In genomic region chr1:180230791-180231505, GRCh38 we compare ENCODE assay signal across 8 cellular contexts. TPM values are rescaled to one million over a fixed set of nuclear protein-coding genes. Genes with fewer than 3 reads are reported as not detected.
DNase-seq lines count a peak whose midpoint lies in the region; ATAC-seq and TF ChIP-seq lines count a peak whose summit lies in the region.

No MANE protein-coding gene starts in this region.

- H3K9me2 ChIP-seq in HCT116 (ENCODE audit: insufficient read depth), result no peaks in the 10 kb centered on the region

- TF ChIP-seq CTCF in HCT116 (IDR thresholded peaks at IDR 0.05 in 2 of 3, conservative IDR thresholded peaks at IDR 0.05 in 1 of 3; ENCODE audit: borderline replicate concordance in 1 of 3, insufficient read depth in 1 of 3, low read depth in 2 of 3, low read length in 2 of 3), result no peak

- ATAC-seq in HCT116, result peak; percentile 51

- H3K27me3 Mint-ChIP-seq in activated CD4-positive, alpha-beta memory T cell treated with anti-CD3 and anti-CD28 coated beads for 36 hours, result peaks cover 73% of the 10 kb centered on the region

- TF ChIP-seq RAD21 in HCT116 (IDR thresholded peaks at IDR 0.05; ENCODE audit: low read depth), result no peak

- H3K36me3 ChIP-seq in HCT116 (ENCODE audit: control insufficient read depth in 1 of 2, insufficient read depth in 2 of 2, low read length in 2 of 2), result no peaks in the 10 kb centered on the region

- peak overlapping the region; percentile 46 for H3K9ac ChIP-seq in HCT116 (ENCODE audit: low read length)

- CTCF ChIA-PET in HCT116 (lab: Charles Lee), result interaction anchor here (0.7 to 1.3 kb wide), 5 partner anchors 9 to 416 kb away, joined by 3 to 8 read pairs (median 4); no protein-coding TSS in a partner anchor
- CTCF ChIA-PET in activated CD4-positive, alpha-beta memory T cell treated with anti-CD3 and anti-CD28 coated beads for 36 hours (lab: Charles Lee), result interaction anchor here (1.1 to 2.4 kb wide), 3 partner anchors 8 to 43 kb away, joined by 3 to 8 read pairs (median 6); no protein-coding TSS in a partner anchor

- H3K4me3 Mint-ChIP-seq in activated CD4-positive, alpha-beta memory T cell treated with anti-CD3 and anti-CD28 coated beads for 36 hours, result peak overlapping the region; percentile 57

- RAD21 ChIA-PET in HCT116 (lab: Charles Lee; ENCODE audit: low non-redundant PET in 1 of 2, low total read pairs in 2 of 2, uncharacterized antibody in 2 of 2, unreplicated experiment in 2 of 2), result no interaction called here

- no TSS peak for BruUV-seq in HCT116 (replicated peaks; lab: Mats Ljungman, UMichigan)

- no peaks in the 10 kb centered on the region for H3K9me3 ChIP-seq in HCT116 (ENCODE audit: control insufficient read depth in 1 of 2, insufficient read depth in 1 of 2, low read depth in 1 of 2, low read length in 2 of 2)

- H3K4me3 ChIP-seq in HCT116 (replicated peaks in 1 of 2; ENCODE audit: low read depth in 1 of 2, low read length in 2 of 2), result peak overlapping the region; percentile 45 to 71

- no peak for TF ChIP-seq POLR2A in HCT116 (IDR thresholded peaks at IDR 0.05; ENCODE audit: borderline replicate concordance, extremely low read depth, insufficient read depth, insufficient read length)

- no peaks in the 10 kb centered on the region for H3K79me2 ChIP-seq in HCT116 (ENCODE audit: insufficient read depth, low read length)

- H3K27ac ChIP-seq in HCT116 (ENCODE audit: low read depth, low read length), result no peak overlapping the region

- H3K4me1 Mint-ChIP-seq in activated CD4-positive, alpha-beta memory T cell treated with anti-CD3 and anti-CD28 coated beads for 36 hours (ENCODE audit: low read depth), result peaks cover 27% of the 10 kb centered on the region

- H3K9me3 Mint-ChIP-seq in activated CD4-positive, alpha-beta memory T cell treated with anti-CD3 and anti-CD28 coated beads for 36 hours, result no peaks in the 10 kb centered on the region

- intact Hi-C loops in HCT116 (cut with micrococcal nuclease), result no loop called here
- intact Hi-C loops in activated CD4-positive, alpha-beta memory T cell treated with anti-CD3 and anti-CD28 coated beads for 36 hours (cut with micrococcal nuclease), result no loop called here
- intact Hi-C loops in posterior vena cava (cut with DNase I), result no loop called here

- no peaks in the 10 kb centered on the region for H4K20me1 ChIP-seq in HCT116 (ENCODE audit: insufficient read depth)

- DNase-seq in AG20443 (ENCODE audit: low spot score) (peak; percentile 74), HCT116 (ENCODE audit: low read depth, low spot score) (no peak), foreskin melanocyte (peak; percentile 36), posterior vena cava (ENCODE audit: low spot score) (peak; percentile 79), T-helper 9 cell (no peak), Ammon's horn (ENCODE audit: low spot score) (no peak), NCI-H446 treated with DMSO at 0.1 percent for 48 hours (lab: John Stamatoyannopoulos, UW) (no peak)
- no peak for DNase-seq in activated CD4-positive, alpha-beta memory T cell treated with anti-CD3 and anti-CD28 coated beads for 36 hours

- H3K36me3 Mint-ChIP-seq in activated CD4-positive, alpha-beta memory T cell treated with anti-CD3 and anti-CD28 coated beads for 36 hours, result no peaks in the 10 kb centered on the region

- H2AFZ ChIP-seq in HCT116 (ENCODE audit: low read depth, low read length, poor library complexity, severe bottlenecking), result peak overlapping the region; percentile 97

- H3K4me2 ChIP-seq in HCT116 (ENCODE audit: low read length), result peak overlapping the region; percentile 100

- POLR2A ChIA-PET in HCT116 (lab: Charles Lee), result interaction anchor here (0.6 to 0.9 kb wide), 2 partner anchors 12 to 43 kb away, joined by 3 read pairs; no protein-coding TSS in a partner anchor
- POLR2A ChIA-PET in activated CD4-positive, alpha-beta memory T cell treated with anti-CD3 and anti-CD28 coated beads for 36 hours (lab: Charles Lee), result interaction anchor here (1.0 kb wide), 1 partner anchor 277 kb away, joined by 4 read pairs; the partner anchor contains the start of gene CEP350

- H3K27me3 ChIP-seq in HCT116 (ENCODE audit: insufficient read depth, low read length), result 0 out of 2 replicates have a peak, but pooled peaks cover 3% of the 10 kb centered on the region

- no peak overlapping the region for H3K27ac Mint-ChIP-seq in activated CD4-positive, alpha-beta memory T cell treated with anti-CD3 and anti-CD28 coated beads for 36 hours

- peaks cover 10 to 28% of the 10 kb centered on the region in 2 experiments for H3K4me1 ChIP-seq in HCT116 (ENCODE audit: control insufficient read depth in 1 of 2, insufficient read depth in 2 of 2, low read length in 2 of 2)

TF ChIP-seq in HCT116, 20 proteins besides CTCF, POLR2A, EP300 and RAD21:
- TF ChIP-seq SRF (IDR thresholded peaks at IDR 0.05; ENCODE audit: low read depth), result no peak
- TF ChIP-seq, protein P1, sequence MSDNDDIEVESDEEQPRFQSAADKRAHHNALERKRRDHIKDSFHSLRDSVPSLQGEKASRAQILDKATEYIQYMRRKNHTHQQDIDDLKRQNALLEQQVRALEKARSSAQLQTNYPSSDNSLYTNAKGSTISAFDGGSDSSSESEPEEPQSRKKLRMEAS (IDR thresholded peaks at IDR 0.05), result peak; percentile 45
- no peak for TF ChIP-seq EGR1 (IDR thresholded peaks at IDR 0.05; ENCODE audit: low read depth)
- no peak for TF ChIP-seq CEBPB (IDR thresholded peaks at IDR 0.05; ENCODE audit: low read depth)
- no peak for TF ChIP-seq CBX3 (IDR thresholded peaks at IDR 0.05; ENCODE audit: low read depth)
- TF ChIP-seq YY1 (IDR thresholded peaks at IDR 0.05; ENCODE audit: extremely low read depth, insufficient replicate concordance, low read depth, low read length), result no peak
- no peak for TF ChIP-seq JUND (IDR thresholded peaks at IDR 0.05)
- no peak for TF ChIP-seq FOSL1 (IDR thresholded peaks at IDR 0.05; ENCODE audit: low read depth)

RNA-seq across cellular contexts. Expression of gene LHX4, which starts 0.9 kb away (rescaled TPM):
- total RNA-seq in HCT116 (2021; ENCODE audit: unreplicated experiment) (0.44 TPM), posterior vena cava (not detected)
- polyA plus RNA-seq in HCT116 (2012), result 0.31 TPM in 2 replicates
- total RNA-seq in activated CD4-positive, alpha-beta memory T cell treated with anti-CD3 and anti-CD28 coated beads for 36 hours, result not detected

Comparison
In these comparisons a context has a peak if more than half of its experiments do, and no peak if none do; other contexts are left out.
1. DNase-seq: peak in AG20443 (single experiment), foreskin melanocyte (single experiment) and posterior vena cava (single experiment); none in HCT116 (single experiment), activated CD4-positive, alpha-beta memory T cell treated with anti-CD3 and anti-CD28 coated beads for 36 hours (single experiment), T-helper 9 cell (single experiment), Ammon's horn (single experiment) and NCI-H446 treated with DMSO at 0.1 percent for 48 hours (single experiment).